ENCODE assay signal across 12 cellular contexts in the genomic region with DNA sequence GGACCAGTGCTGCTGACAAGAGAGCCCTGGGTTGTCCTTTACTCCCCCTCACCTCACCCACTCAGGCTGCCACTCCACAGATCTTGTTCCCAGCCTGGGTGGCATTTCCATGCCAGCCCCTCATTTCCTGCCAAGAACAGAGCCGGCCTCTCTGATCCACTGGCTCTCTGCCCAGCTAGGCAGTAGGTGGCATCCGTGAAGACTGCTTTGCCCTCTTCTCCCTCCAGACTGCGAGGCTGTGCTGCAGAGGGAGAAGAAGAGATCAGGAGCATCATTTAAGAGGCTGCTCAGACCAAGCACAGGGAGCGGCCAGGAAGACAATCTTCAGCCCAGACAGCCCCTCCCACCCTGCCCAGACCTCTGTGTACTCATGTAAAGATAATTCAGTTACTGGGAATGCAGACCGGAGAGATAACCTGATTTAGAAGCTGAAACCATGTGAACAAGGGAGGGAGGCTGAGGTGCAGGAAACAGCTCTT.
A peak's percentile ranks its signal among the peaks of the same experiment; 100 is the strongest.
DNase-seq lines count a peak whose midpoint lies in the region; ATAC-seq and TF ChIP-seq lines count a peak whose summit lies in the region.
"Had no signal": no experiment of that assay in that cellular context is flagged by ENCODE, and none has a peak within 500 bp of the region (broad histone marks: within the 10 kb centered on the region; RNA-seq: fewer than 3 reads in every experiment).

No MANE protein-coding gene starts in this region.

- no peak for TF ChIP-seq POLR2A in thyroid gland (IDR thresholded peaks at IDR 0.05)

- WGBS in thyroid gland, 2 donors, result 9 to 10% methylated on average over 4 to 5 of the region's 5 CpGs

- no peaks in the 10 kb centered on the region for H3K36me3 ChIP-seq in thyroid gland

- no peak overlapping the region for H3K4me3 ChIP-seq in thyroid gland (replicated peaks in 1 of 3)
- H3K4me3 ChIP-seq: GM23248 had no signal

- H3K9me3 ChIP-seq in thyroid gland, result no peaks in the 10 kb centered on the region

- no peaks in the 10 kb centered on the region for H3K27me3 ChIP-seq in thyroid gland

- no peak for TF ChIP-seq CTCF in thyroid gland (IDR thresholded peaks at IDR 0.05)

- ATAC-seq in left lobe of liver (peak; percentile 88), HG03571 (IDR thresholded peaks at IDR 0.05; ENCODE audit: unreplicated experiment) (no peak), HG03135 (IDR thresholded peaks at IDR 0.05; ENCODE audit: unreplicated experiment) (no peak)

- DNase-seq in DMS 273 (lab: John Stamatoyannopoulos, UW; ENCODE audit: unreplicated experiment) (peak; percentile 67), DMS 273 treated with DMSO at 0.1 percent for 48 hours (lab: John Stamatoyannopoulos, UW) (no peak), anterior cingulate cortex (lab: John Stamatoyannopoulos, UW) (peak in 56 of 58 donors; percentile 16 to 89 (median 70)), left lobe of liver (ENCODE audit: low spot score) (peak; percentile 73), thyroid gland (peak; percentile 97 to 98), NOMO-1 treated with dmso at 0.1 percent for 144 hours (lab: John Stamatoyannopoulos, UW; ENCODE audit: unreplicated experiment) (no peak)
- DNase-seq: activated CD4-positive, alpha-beta T cell treated with anti-CD3 and anti-CD28 coated beads, Interleukin-2, amount 10 ng/mL, durations not matched to agents 24 days and 14 days; activated naive CD4-positive, alpha-beta T cell treated with Interleukin-2 at 50 U/mL for 16 hours; GM23248 had no signal

- H3K27ac ChIP-seq in thyroid gland, result no peak overlapping the region
- H3K27ac ChIP-seq: 22Rv1, GM23248 had no signal

- intact Hi-C loops in thyroid gland (cut with DNase I), result no loop called here

- H3K4me1 ChIP-seq in thyroid gland, result peaks cover 0 to 11% of the 10 kb centered on the region in 2 donors

Comparison
In these comparisons a context has a peak if more than half of its experiments do, and no peak if none do; other contexts are left out.
1. DNase-seq: peak in DMS 273 (single experiment), anterior cingulate cortex (56 of 58), left lobe of liver (single experiment) and thyroid gland (2 of 2); none in DMS 273 treated with DMSO at 0.1 percent for 48 hours (single experiment) and NOMO-1 treated with dmso at 0.1 percent for 144 hours (single experiment).